In the genomic region with DNA sequence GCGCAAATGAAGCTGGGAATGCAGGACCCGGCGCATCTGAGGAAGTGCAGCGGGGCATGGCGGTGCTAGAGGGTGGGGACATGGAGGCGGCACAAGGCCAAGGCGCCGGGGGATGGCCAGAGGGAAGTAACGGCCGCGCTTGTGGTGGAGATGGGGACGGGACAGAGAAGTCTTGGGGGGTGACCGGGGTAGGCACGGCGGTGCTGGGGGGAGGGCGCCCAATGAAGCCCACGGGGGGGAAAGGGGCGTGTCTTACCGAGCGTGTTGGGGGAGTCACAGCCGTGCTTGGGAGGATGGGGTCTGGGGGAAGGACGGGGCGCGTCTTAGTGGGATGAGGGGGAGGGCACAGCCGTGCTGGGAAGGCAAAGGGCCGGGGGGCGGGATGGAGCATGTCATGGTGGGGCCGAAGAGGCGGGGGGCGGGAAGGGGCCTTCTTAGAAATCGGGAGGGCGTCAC, we compare ENCODE assay signal across 8 cellular contexts. TPM values are rescaled to one million over a fixed set of nuclear protein-coding genes. Genes with fewer than 3 reads are reported as not detected.
DNase-seq lines count a peak whose midpoint lies in the region; ATAC-seq and TF ChIP-seq lines count a peak whose summit lies in the region.

No MANE protein-coding gene starts in this region.

- H3K4me1 ChIP-seq in right atrium auricular region: peaks cover 0 to 5% of the 10 kb centered on the region in 2 donors
- H3K4me1 ChIP-seq in psoas muscle: no peaks in the 10 kb centered on the region

- DNase-seq in GM10266 (ENCODE audit: extremely low spot score): peak; percentile 6
- DNase-seq in right atrium auricular region (ENCODE audit: low spot score): peak; percentile 59
- peak; percentile 53 to 74 for DNase-seq in psoas muscle
- no peak for DNase-seq in SIG-M5 (lab: John Stamatoyannopoulos, UW)

- H3K4me3 ChIP-seq in right atrium auricular region: peak overlapping the region; percentile 69 to 73
- peak overlapping the region; percentile 66 for H3K4me3 ChIP-seq in psoas muscle

- H3K27ac ChIP-seq in right atrium auricular region (peak overlapping the region; percentile 93 to 95), psoas muscle (no peak overlapping the region)

- H3K27ac Mint-ChIP-seq in activated naive CD8-positive, alpha-beta T cell: no peak overlapping the region

- 2 to 7% (median 3%) methylated on average over 10 to 30 of the region's 32 CpGs for WGBS in psoas muscle, 3 donors

- TF ChIP-seq CTCF in GM10266 (IDR thresholded peaks at IDR 0.05; ENCODE audit: control insufficient read depth, insufficient read depth, low read depth, missing control alignments): no peak
- TF ChIP-seq CTCF in right atrium auricular region (IDR thresholded peaks at IDR 0.05): no peak
- TF ChIP-seq CTCF in psoas muscle (IDR thresholded peaks at IDR 0.05): no peak

- no peaks in the 10 kb centered on the region for H3K9me3 Mint-ChIP-seq in activated naive CD8-positive, alpha-beta T cell (ENCODE audit: low read depth)

- peak overlapping the region; percentile 66 for H3K4me3 Mint-ChIP-seq in activated naive CD8-positive, alpha-beta T cell

- ATAC-seq in psoas muscle (peak; percentile 25 to 62 (median 36)), GM21367 (IDR thresholded peaks at IDR 0.05; ENCODE audit: unreplicated experiment) (no peak), GM18517 (IDR thresholded peaks at IDR 0.05; ENCODE audit: unreplicated experiment) (no peak), GM19035 (IDR thresholded peaks at IDR 0.05; ENCODE audit: unreplicated experiment) (no peak)

- H3K36me3 Mint-ChIP-seq in activated naive CD8-positive, alpha-beta T cell: no peaks in the 10 kb centered on the region

- H3K27me3 ChIP-seq in right atrium auricular region (no peaks in the 10 kb centered on the region), psoas muscle (ENCODE audit: insufficient read depth in 3 of 3, low read length in 2 of 3) (peaks cover 0 to 21% (median 2%) of the 10 kb centered on the region in 3 donors)

- peaks cover 4% of the 10 kb centered on the region for H3K4me1 Mint-ChIP-seq in activated naive CD8-positive, alpha-beta T cell (ENCODE audit: low read depth)

- intact Hi-C loops in psoas muscle (cut with DNase I): no loop called here

- H3K36me3 ChIP-seq in right atrium auricular region: no peaks in the 10 kb centered on the region
- H3K36me3 ChIP-seq in psoas muscle (ENCODE audit: insufficient read depth in 1 of 2, low read depth in 1 of 2): no peaks in the 10 kb centered on the region

- peaks cover 3% of the 10 kb centered on the region for H3K27me3 Mint-ChIP-seq in activated naive CD8-positive, alpha-beta T cell

- H3K9me3 ChIP-seq in right atrium auricular region (peaks cover 0 to 13% of the 10 kb centered on the region in 2 donors), psoas muscle (peaks cover 10% of the 10 kb centered on the region)

RNA-seq across cellular contexts. Expression of gene ARSD, which starts 1.0 kb away (rescaled TPM):
- total RNA-seq in right atrium auricular region (10 to 100 TPM in 1 of 2 donors, 1 to 10 TPM in 1; 6.1 to 10.0 TPM), psoas muscle (1 to 10 TPM; 1.6 to 2.4 (median 1.7) TPM)
- polyA plus RNA-seq in psoas muscle: 1 to 10 TPM in 1 of 3 donors, under 1 TPM in 2; 0.66 to 1.1 (median 0.83) TPM

Comparison
In these comparisons a context has a peak if more than half of its experiments do, and no peak if none do; other contexts are left out.
1. ATAC-seq: peak in psoas muscle (4 of 4); none in GM21367 (single experiment), GM18517 (single experiment) and GM19035 (single experiment).